11 cellular contexts compared by ENCODE assay signal in genomic region chr10:126932516-126932915, GRCh38. TPM values are rescaled to one million over a fixed set of nuclear protein-coding genes. Genes with fewer than 3 reads are reported as not detected.
A peak's percentile ranks its signal among the peaks of the same experiment; 100 is the strongest.
DNase-seq lines count a peak whose midpoint lies in the region; ATAC-seq and TF ChIP-seq lines count a peak whose summit lies in the region.
"Had no signal": no experiment of that assay in that cellular context is flagged by ENCODE, and none has a peak within 500 bp of the region (broad histone marks: within the 10 kb centered on the region; RNA-seq: fewer than 3 reads in every experiment).

No MANE protein-coding gene starts in this region.

- TF ChIP-seq CTCF in A673 (conservative IDR thresholded peaks at IDR 0.05; ENCODE audit: low read depth, low read length): no peak
- TF ChIP-seq CTCF in WTC11 (IDR thresholded peaks at IDR 0.05): no peak
- no peak for TF ChIP-seq CTCF in type B pancreatic cell (conservative IDR thresholded peaks at IDR 0.05)

- H4K8ac ChIP-seq in neuronal stem cell (ENCODE audit: low read depth, low read length): no peak overlapping the region

- peaks cover 5% of the 10 kb centered on the region for H3K79me1 ChIP-seq in neuronal stem cell (ENCODE audit: low read depth, low read length)

- no peak overlapping the region for H2BK12ac ChIP-seq in neuronal stem cell (ENCODE audit: low read length)

- H3K4me1 Mint-ChIP-seq in WTC11 (peaks cover 28% of the 10 kb centered on the region), type B pancreatic cell (ENCODE audit: unreplicated experiment) (peaks cover 38% of the 10 kb centered on the region)
- H3K4me1 Mint-ChIP-seq: CD8-positive, alpha-beta memory T cell had no signal

- H3K36me3 ChIP-seq in A673 (ENCODE audit: insufficient read depth, low read length, poor library complexity, severe bottlenecking) (no peaks in the 10 kb centered on the region), neuronal stem cell (replicated peaks in 1 of 2; ENCODE audit: control insufficient read depth in 2 of 2, insufficient read depth in 2 of 2, low read length in 2 of 2) (peaks cover 2 to 27% of the 10 kb centered on the region in 2 donors)
- H3K36me3 ChIP-seq: BLaER1 had no signal

- H3K18ac ChIP-seq in neuronal stem cell (ENCODE audit: low read length): peak overlapping the region; percentile 7

- H3K36me3 Mint-ChIP-seq in WTC11: peaks cover 24% of the 10 kb centered on the region
- H3K36me3 Mint-ChIP-seq in type B pancreatic cell: peaks cover 38% of the 10 kb centered on the region
- H3K36me3 Mint-ChIP-seq in activated naive CD4-positive, alpha-beta T cell treated with anti-CD3 and anti-CD28 coated beads, Interleukin-2, amount 50 U/mL, for 72 hours: no peaks in the 10 kb centered on the region
- H3K36me3 Mint-ChIP-seq: CD8-positive, alpha-beta memory T cell; IgD-negative memory B cell had no signal

- H4K91ac ChIP-seq in neuronal stem cell (ENCODE audit: low read depth, low read length, poor library complexity): no peak overlapping the region

- H3K9me3 ChIP-seq in A673 (ENCODE audit: low read depth, low read length, poor library complexity, severe bottlenecking): peaks cover 5% of the 10 kb centered on the region
- peaks cover 0 to 3% of the 10 kb centered on the region in 2 donors for H3K9me3 ChIP-seq in neuronal stem cell (replicated peaks in 1 of 2; ENCODE audit: control insufficient read depth in 2 of 2, insufficient read depth in 1 of 2, low read depth in 1 of 2, low read length in 2 of 2)
- H3K9me3 ChIP-seq: BLaER1 had no signal

- no CpG with 5 or more reads among the region's 11 CpGs for WGBS in neuronal stem cell (ENCODE audit: extremely low coverage in 2 of 2, insufficient read length in 2 of 2, insufficient replicate concordance in 1 of 2), 2 donors

- no peak overlapping the region for H3K9ac ChIP-seq in neuronal stem cell (ENCODE audit: low read depth, low read length, poor library complexity)
- H3K9ac ChIP-seq: BLaER1 had no signal

- ATAC-seq in WTC11: no peak
- ATAC-seq in activated naive CD4-positive, alpha-beta T cell treated with anti-CD3 and anti-CD28 coated beads, Interleukin-2, amount 50 U/mL, for 72 hours: no peak
- ATAC-seq in stimulated activated naive CD8-positive, alpha-beta T cell treated with anti-CD3 and anti-CD28 coated beads, Interleukin-15, Interleukin-2, amounts not matched to agents 100 U/mL and 50 U/mL, for 24 hours: no peak
- ATAC-seq: HCT116 had no signal

- no peak overlapping the region for H3K4ac ChIP-seq in neuronal stem cell (ENCODE audit: low read length)

- POLR2A ChIA-PET in A673 (lab: Charles Lee; ENCODE audit: low non-redundant PET) (no interaction called here), WTC11 (lab: Charles Lee) (no interaction called here), HEK293T (lab: Yijun Ruan, JAX) (no interaction called here)

- no peak overlapping the region for H3K4me2 ChIP-seq in neuronal stem cell (ENCODE audit: insufficient read depth, low read length, poor library complexity, severe bottlenecking)
- H3K4me2 ChIP-seq: BLaER1 had no signal

- CTCF ChIA-PET in A673 (lab: Charles Lee) (no interaction called here), WTC11 (lab: Charles Lee) (interaction anchor here (1.4 kb wide), 1 partner anchor 37 kb away, joined by 3 read pairs; no protein-coding TSS in a partner anchor), HEK293T (lab: Yijun Ruan, JAX) (no interaction called here)

- BruUV-seq in A673 (replicated peaks; lab: Mats Ljungman, UMichigan): no TSS peak

- H3K27me3 Mint-ChIP-seq in WTC11 (ENCODE audit: low read depth): no peaks in the 10 kb centered on the region; the same call in 1 of the 2 replicates
- no peaks in the 10 kb centered on the region for H3K27me3 Mint-ChIP-seq in type B pancreatic cell
- H3K27me3 Mint-ChIP-seq: CD8-positive, alpha-beta memory T cell; IgD-negative memory B cell had no signal

- H2AFZ ChIP-seq in neuronal stem cell (ENCODE audit: low read length): no peak overlapping the region

- no peak overlapping the region for H2AK5ac ChIP-seq in neuronal stem cell (ENCODE audit: low read depth, low read length)

- DNase-seq in A673 (ENCODE audit: low spot score) (no peak), WTC11 (ENCODE audit: low spot score) (no peak), neuronal stem cell (ENCODE audit: low spot score) (no peak), type B pancreatic cell (ENCODE audit: extremely low spot score, unreplicated experiment) (no peak), HEK293T (ENCODE audit: extremely low spot score) (no peak)
- DNase-seq in activated naive CD4-positive, alpha-beta T cell treated with anti-CD3 and anti-CD28 coated beads, Interleukin-2, amount 50 U/mL, for 72 hours (ENCODE audit: low spot score in 2 of 2): no peak
- no peak for DNase-seq in stimulated activated naive CD8-positive, alpha-beta T cell treated with anti-CD3 and anti-CD28 coated beads, Interleukin-15, Interleukin-2, amounts not matched to agents 100 U/mL and 50 U/mL, for 24 hours
- DNase-seq: CD8-positive, alpha-beta memory T cell had no signal

- H3K4me3 ChIP-seq in A673 (ENCODE audit: low read depth, low read length, poor library complexity, severe bottlenecking): no peak overlapping the region
- no peak overlapping the region for H3K4me3 ChIP-seq in neuronal stem cell (ENCODE audit: low read length in 2 of 2)
- H3K4me3 ChIP-seq: BLaER1 had no signal

- H3K23ac ChIP-seq in neuronal stem cell (ENCODE audit: low read depth, low read length, poor library complexity): no peak overlapping the region

- H2BK15ac ChIP-seq in neuronal stem cell (ENCODE audit: low read length): no peak overlapping the region

- H3K9me3 Mint-ChIP-seq in WTC11 (0 out of 2 replicates have a peak, but pooled peaks cover 3% of the 10 kb centered on the region), type B pancreatic cell (no peaks in the 10 kb centered on the region)
- H3K9me3 Mint-ChIP-seq in activated naive CD4-positive, alpha-beta T cell treated with anti-CD3 and anti-CD28 coated beads, Interleukin-2, amount 50 U/mL, for 72 hours: peaks cover 0 to 4% of the 10 kb centered on the region in 2 donors

- H3K4me3 Mint-ChIP-seq in WTC11 (no peak overlapping the region), type B pancreatic cell (no peak overlapping the region)
- H3K4me3 Mint-ChIP-seq: CD8-positive, alpha-beta memory T cell; IgD-negative memory B cell had no signal

- H3K27ac Mint-ChIP-seq in WTC11 (peak overlapping the region; percentile 79), type B pancreatic cell (peak overlapping the region; percentile 13)
- no peak overlapping the region for H3K27ac Mint-ChIP-seq in activated naive CD4-positive, alpha-beta T cell treated with anti-CD3 and anti-CD28 coated beads, Interleukin-2, amount 50 U/mL, for 72 hours
- H3K27ac Mint-ChIP-seq: CD8-positive, alpha-beta memory T cell; IgD-negative memory B cell had no signal

- H2BK120ac ChIP-seq in neuronal stem cell (ENCODE audit: low read depth, low read length): no peak overlapping the region

- intact Hi-C loops in A673 (cut with micrococcal nuclease; ENCODE audit: unreplicated experiment): no loop called here

- no peaks in the 10 kb centered on the region for H3K27me3 ChIP-seq in A673 (replicated peaks; ENCODE audit: insufficient read depth, low read depth, low read length, poor library complexity)
- H3K27me3 ChIP-seq in neuronal stem cell (ENCODE audit: control insufficient read depth in 3 of 3, insufficient read depth in 3 of 3, low read depth in 1 of 3, low read length in 3 of 3): no peaks in the 10 kb centered on the region
- H3K27me3 ChIP-seq: BLaER1 had no signal

- H3K14ac ChIP-seq in neuronal stem cell (ENCODE audit: low read length): no peak overlapping the region

- H2BK5ac ChIP-seq in neuronal stem cell (ENCODE audit: low read length): no peak overlapping the region

- H3K4me1 ChIP-seq in A673 (ENCODE audit: insufficient read depth, low read length, poor library complexity, severe bottlenecking) (peaks cover 37% of the 10 kb centered on the region), neuronal stem cell (ENCODE audit: control insufficient read depth in 2 of 2, insufficient read depth in 1 of 2, low read depth in 1 of 2, low read length in 2 of 2) (no peaks in the 10 kb centered on the region)

- H3K27ac ChIP-seq in A673 (ENCODE audit: low read depth, low read length, poor library complexity, severe bottlenecking): peak overlapping the region; percentile 80
- H3K27ac ChIP-seq in neuronal stem cell (replicated peaks; ENCODE audit: low read length): no peak overlapping the region
- H3K27ac ChIP-seq: BLaER1 had no signal

TF ChIP-seq in WTC11, 78 proteins besides CTCF, POLR2A, EP300 and RAD21 (continues in another document):
- TF ChIP-seq CREM (CRISPR knock-in tag; IDR thresholded peaks at IDR 0.05) (no peak), RELA (CRISPR knock-in tag; IDR thresholded peaks at IDR 0.05; ENCODE audit: borderline replicate concordance) (no peak), NFE2L1 (CRISPR knock-in tag; IDR thresholded peaks at IDR 0.05) (no peak)

TF ChIP-seq in HEK293T, 16 proteins besides CTCF, POLR2A, EP300 and RAD21:
- TF ChIP-seq FOXM1 (IDR thresholded peaks at IDR 0.05; ENCODE audit: borderline replicate concordance) (no peak), ARNT (IDR thresholded peaks at IDR 0.05) (no peak), NFRKB (IDR thresholded peaks at IDR 0.05) (no peak), FOXK2 (IDR thresholded peaks at IDR 0.05) (no peak), HDGF (IDR thresholded peaks at IDR 0.05; ENCODE audit: borderline replicate concordance) (no peak), L3MBTL2 (conservative IDR thresholded peaks at IDR 0.05) (no peak), TARDBP (IDR thresholded peaks at IDR 0.05) (no peak)
TF ChIP-seq in HEK293T: peak in this region for 0.

RNA-seq across cellular contexts. Expression of gene DOCK1, which starts 27.3 kb away (rescaled TPM):
- 30.7 and 37.3 TPM in 2 replicates for total RNA-seq in A673 (2021)
- 52.1 to 58.4 TPM (median 55.8 TPM) in 3 replicates for total RNA-seq in WTC11 (2021)
- 21.3 TPM for polyA plus RNA-seq in neuronal stem cell (2013, experiment 1 of 2)
- 21.3 TPM for polyA plus RNA-seq in neuronal stem cell (2013, experiment 2 of 2)
- total RNA-seq in type B pancreatic cell (ENCODE audit: low replicate concordance): 61.6 and 67.4 TPM in 2 replicates
- 1 to 10 TPM; 1.1 TPM for total RNA-seq in activated naive CD4-positive, alpha-beta T cell treated with anti-CD3 and anti-CD28 coated beads, Interleukin-2, amount 50 U/mL, for 72 hours
- polyA plus RNA-seq: CD8-positive, alpha-beta memory T cell; IgD-negative memory B cell had no signal

Comparison
In these comparisons a context has a peak if more than half of its experiments do, and no peak if none do; other contexts are left out.
1. H3K27ac Mint-ChIP-seq: peak in WTC11 (single experiment) and type B pancreatic cell (single experiment); none in activated naive CD4-positive, alpha-beta T cell treated with anti-CD3 and anti-CD28 coated beads, Interleukin-2, amount 50 U/mL, for 72 hours (0 of 2).
2. RNA of gene DOCK1, which starts 27.3 kb away (total RNA-seq): 61.6 to 67.4 TPM in type B pancreatic cell, 52.1 to 58.4 TPM in WTC11 and 30.7 to 37.3 TPM in A673; 1.1 TPM in activated naive CD4-positive, alpha-beta T cell treated with anti-CD3 and anti-CD28 coated beads, Interleukin-2, amount 50 U/mL, for 72 hours; every median in the first group is over 10 times any median in the second.